1 cellular context compared by ENCODE assay signal in the genomic region with DNA sequence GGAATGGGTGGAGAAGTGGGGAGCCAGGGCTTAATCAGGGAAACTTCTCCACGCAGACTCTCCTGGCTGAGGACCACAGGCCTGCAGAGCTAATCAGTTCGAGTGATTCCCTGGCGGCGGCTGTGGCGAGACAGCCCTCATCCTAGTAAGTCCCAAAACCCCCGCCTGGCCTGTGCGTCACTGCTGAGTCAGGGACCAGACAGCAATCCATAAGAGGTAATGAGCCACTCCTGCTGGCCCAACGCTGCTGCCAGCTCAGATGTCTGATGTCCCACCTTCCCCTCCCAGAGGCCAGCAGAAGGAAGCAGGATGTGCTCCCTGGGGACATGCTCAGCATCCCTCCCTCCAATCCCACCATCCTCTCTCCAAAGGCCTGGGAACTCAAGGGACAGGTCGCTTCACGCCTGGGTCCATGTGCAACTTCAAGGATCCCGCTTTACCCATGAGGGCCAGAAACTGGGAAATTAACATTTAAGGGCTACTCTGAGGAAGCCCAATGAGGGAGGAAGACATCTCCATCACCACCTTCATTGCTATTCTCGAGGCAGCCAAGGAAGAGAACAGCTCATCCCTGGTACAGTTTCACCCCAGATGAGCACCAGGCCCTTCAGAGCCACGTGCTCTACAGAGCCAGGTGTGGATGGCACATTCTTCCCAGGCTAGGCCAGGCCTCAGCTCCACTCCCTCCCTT.
TF ChIP-seq lines count a peak whose summit lies in the region.

No MANE protein-coding gene starts in this region.

TF ChIP-seq in H1, 55 proteins besides CTCF, POLR2A, EP300 and RAD21:
- TF ChIP-seq EZH2 (IDR thresholded peaks at IDR 0.05; ENCODE audit: low read depth, low read length, severe bottlenecking) (no peak), RBBP5 (IDR thresholded peaks at IDR 0.05; ENCODE audit: borderline replicate concordance, low read depth, low read length) (no peak), RFX5 (IDR thresholded peaks at IDR 0.05; ENCODE audit: borderline replicate concordance, low read depth, low read length) (no peak), CBX8 (IDR thresholded peaks at IDR 0.05; ENCODE audit: borderline replicate concordance, low read depth, low read length) (no peak), CTBP2 (IDR thresholded peaks at IDR 0.05; ENCODE audit: borderline replicate concordance, insufficient read depth, insufficient read length, low read length) (no peak), CHD1 (IDR thresholded peaks at IDR 0.05; ENCODE audit: low read depth, low read length) (no peak)
